Comparison of ENCODE assay signal across 8 cellular contexts in genomic region chr16:29973384-29974246, GRCh38. TPM values are rescaled to one million over a fixed set of nuclear protein-coding genes. Genes with fewer than 3 reads are reported as not detected.
A peak's percentile ranks its signal among the peaks of the same experiment; 100 is the strongest.
DNase-seq lines count a peak whose midpoint lies in the region; ATAC-seq and TF ChIP-seq lines count a peak whose summit lies in the region.

TAOK2 (plus strand) TSS chr16:29973868; CDS start chr16:29977773, 3,905 bp downstream.

- POLR2A ChIA-PET in activated CD4-positive, alpha-beta T cell treated with anti-CD3 and anti-CD28 coated beads, Interleukin-2, amount 10 ng/mL, durations not matched to agents 7 days and 5 days (lab: Charles Lee) = interaction anchor here (0.9 to 1.0 kb wide), 3 partner anchors 11 to 165 kb away, joined by 3 to 5 read pairs (median 3); partner anchors contain the start of gene TMEM219

- H3K27me3 Mint-ChIP-seq in activated CD4-positive, alpha-beta T cell treated with anti-CD3 and anti-CD28 coated beads, Interleukin-2, amount 10 ng/mL, durations not matched to agents 7 days and 5 days = no peaks in the 10 kb centered on the region

- ATAC-seq in GM19372 (IDR thresholded peaks at IDR 0.05; ENCODE audit: low read depth, unreplicated experiment) (peak; percentile 95), HG03558 (IDR thresholded peaks at IDR 0.05; ENCODE audit: extremely low read depth, unreplicated experiment) (peak; percentile 77)

- H3K27ac ChIP-seq in C4-2B (peak within 1 kb of the TSS; percentile 89), coronary artery (peak within 1 kb of the TSS; percentile 93 to 94)

- peak; percentile 97 for DNase-seq in NCI-H748 (lab: John Stamatoyannopoulos, UW; ENCODE audit: unreplicated experiment)
- peak; percentile 96 for DNase-seq in activated CD4-positive, alpha-beta T cell treated with anti-CD3 and anti-CD28 coated beads, Interleukin-2, amount 10 ng/mL, durations not matched to agents 7 days and 5 days
- DNase-seq in coronary artery (ENCODE audit: low spot score) = peak; percentile 100
- DNase-seq in left kidney (ENCODE audit: low read depth, low spot score) = peak; percentile 100
- DNase-seq in stimulated activated CD4-positive, alpha-beta T cell treated with anti-CD3 and anti-CD28 coated beads, Interleukin-1b, Interleukin-23, amount 100 ng/mL, for 48 hours = peak; percentile 99

- H3K27ac Mint-ChIP-seq in activated CD4-positive, alpha-beta T cell treated with anti-CD3 and anti-CD28 coated beads, Interleukin-2, amount 10 ng/mL, durations not matched to agents 7 days and 5 days = peak within 1 kb of the TSS; percentile 92

- H3K4me3 Mint-ChIP-seq in activated CD4-positive, alpha-beta T cell treated with anti-CD3 and anti-CD28 coated beads, Interleukin-2, amount 10 ng/mL, durations not matched to agents 7 days and 5 days = peak within 1 kb of the TSS; percentile 87

- peaks cover 4% of the 10 kb centered on the region for H3K9me3 Mint-ChIP-seq in activated CD4-positive, alpha-beta T cell treated with anti-CD3 and anti-CD28 coated beads, Interleukin-2, amount 10 ng/mL, durations not matched to agents 7 days and 5 days

- peak within 1 kb of the TSS; percentile 89 for H3K4me3 ChIP-seq in coronary artery

- TF ChIP-seq CTCF in C4-2B (conservative IDR thresholded peaks at IDR 0.05) = no peak
- no peak for TF ChIP-seq CTCF in coronary artery (IDR thresholded peaks at IDR 0.05)

- H3K4me1 Mint-ChIP-seq in activated CD4-positive, alpha-beta T cell treated with anti-CD3 and anti-CD28 coated beads, Interleukin-2, amount 10 ng/mL, durations not matched to agents 7 days and 5 days = peaks cover 35% of the 10 kb centered on the region

- H3K36me3 Mint-ChIP-seq in activated CD4-positive, alpha-beta T cell treated with anti-CD3 and anti-CD28 coated beads, Interleukin-2, amount 10 ng/mL, durations not matched to agents 7 days and 5 days (ENCODE audit: low read depth) = peaks cover 24% of the 10 kb centered on the region

- CTCF ChIA-PET in activated CD4-positive, alpha-beta T cell treated with anti-CD3 and anti-CD28 coated beads, Interleukin-2, amount 10 ng/mL, durations not matched to agents 7 days and 5 days (lab: Charles Lee) = interaction anchor here (0.7 to 3.2 kb wide), 16 partner anchors 10 to 282 kb away, joined by 3 to 26 read pairs (median 3); partner anchors contain the start of genes ALDOA, HIRIP3 and TMEM219

RNA-seq across cellular contexts. Expression of gene TAOK2, which starts in this region (rescaled TPM):
- total RNA-seq in activated CD4-positive, alpha-beta T cell treated with anti-CD3 and anti-CD28 coated beads, Interleukin-2, amount 10 ng/mL, durations not matched to agents 7 days and 5 days = 10 to 100 TPM; 47.7 to 48.8 TPM

Comparison
In these comparisons a context has a peak if more than half of its experiments do, and no peak if none do; other contexts are left out.
1. Peak in every context shown above with its lines: DNase-seq, ATAC-seq, H3K4me3 ChIP-seq and H3K27ac ChIP-seq.